25 cellular contexts compared by ENCODE assay signal in the genomic region with DNA sequence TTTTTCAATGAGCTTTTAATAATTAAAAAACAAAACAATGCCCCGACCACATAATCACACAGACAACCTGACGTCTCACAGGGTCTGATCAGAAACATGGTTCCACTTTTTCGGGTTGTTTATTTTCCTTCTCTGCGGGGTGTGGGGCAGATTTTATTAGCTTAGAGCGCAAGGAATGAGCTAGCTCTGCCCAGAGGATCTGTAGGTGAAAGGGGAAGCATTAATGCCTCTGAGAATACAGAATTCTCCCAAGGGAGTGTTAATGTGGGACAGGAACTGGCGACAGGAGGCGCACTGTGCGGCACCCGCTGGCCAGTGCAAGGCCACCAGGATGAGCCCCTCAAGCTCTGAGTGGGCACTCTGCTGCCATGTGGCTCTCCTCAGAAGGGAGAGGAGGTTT.
"Had no signal": no experiment of that assay in that cellular context is flagged by ENCODE, and none has a peak within 500 bp of the region (broad histone marks: within the 10 kb centered on the region; RNA-seq: fewer than 3 reads in every experiment).

No MANE protein-coding gene starts in this region.

- H3K9me3 ChIP-seq: gastrocnemius medialis, heart left ventricle, neutrophil, pancreas, right atrium auricular region, suprapubic skin, transverse colon, upper lobe of right lung, uterus had no signal

- H3K27ac ChIP-seq: gastrocnemius medialis, heart left ventricle, hepatocyte, neutrophil, pancreas, right atrium auricular region, suprapubic skin, transverse colon, upper lobe of right lung, uterus had no signal

- ATAC-seq: effector memory CD8-positive, alpha-beta T cell; gastrocnemius medialis; heart left ventricle; left lobe of liver; natural killer cell; pancreas; sciatic nerve; stimulated activated naive CD8-positive, alpha-beta T cell treated with anti-CD3 and anti-CD28 coated beads, Interleukin-15, amount 100 ng/mL, for 72 hours; upper lobe of right lung had no signal

- H3K4me1 ChIP-seq: gastrocnemius medialis, heart left ventricle, right atrium auricular region, suprapubic skin, transverse colon, upper lobe of right lung, uterus had no signal

- H3K36me3 ChIP-seq: gastrocnemius medialis, neutrophil, pancreas, right atrium auricular region, transverse colon, upper lobe of right lung, uterus had no signal

- DNase-seq: cortex of kidney; effector memory CD8-positive, alpha-beta T cell; foreskin fibroblast; gastrocnemius medialis; heart left ventricle; kidney; natural killer cell; pancreas; stimulated activated CD4-positive, alpha-beta T cell treated with anti-CD3 and anti-CD28 coated beads, Interleukin-12 subunit alpha, Interleukin-12 subunit beta, amount 100 ng/mL, for 4 hours; stimulated activated CD4-positive, alpha-beta T cell treated with anti-CD3 and anti-CD28 coated beads, Interleukin-1b, Interleukin-23, amount 100 ng/mL, for 48 hours; stimulated activated CD4-positive, alpha-beta T cell treated with anti-CD3 and anti-CD28 coated beads, Interleukin-4, amount 100 ng/mL, for 1 hour; stimulated activated CD8-positive, alpha-beta memory T cell treated with anti-CD3 and anti-CD28 coated beads, Interleukin-4, amount 100 ng/mL, for 48 hours; stimulated activated naive CD4-positive, alpha-beta T cell; stimulated activated naive CD8-positive, alpha-beta T cell treated with anti-CD3 and anti-CD28 coated beads, Interleukin-15, amount 100 ng/mL, for 72 hours; transverse colon; upper lobe of right lung; uterus had no signal

- H3K4me3 ChIP-seq: gastrocnemius medialis, heart left ventricle, hepatocyte, lung, pancreas, right atrium auricular region, smooth muscle cell, suprapubic skin, transverse colon, upper lobe of right lung, uterus had no signal

- H3K27me3 ChIP-seq: gastrocnemius medialis, heart left ventricle, hepatocyte, neutrophil, pancreas, right atrium auricular region, suprapubic skin, transverse colon, upper lobe of right lung, uterus had no signal
